16 cellular contexts compared by ENCODE assay signal in the genomic region with DNA sequence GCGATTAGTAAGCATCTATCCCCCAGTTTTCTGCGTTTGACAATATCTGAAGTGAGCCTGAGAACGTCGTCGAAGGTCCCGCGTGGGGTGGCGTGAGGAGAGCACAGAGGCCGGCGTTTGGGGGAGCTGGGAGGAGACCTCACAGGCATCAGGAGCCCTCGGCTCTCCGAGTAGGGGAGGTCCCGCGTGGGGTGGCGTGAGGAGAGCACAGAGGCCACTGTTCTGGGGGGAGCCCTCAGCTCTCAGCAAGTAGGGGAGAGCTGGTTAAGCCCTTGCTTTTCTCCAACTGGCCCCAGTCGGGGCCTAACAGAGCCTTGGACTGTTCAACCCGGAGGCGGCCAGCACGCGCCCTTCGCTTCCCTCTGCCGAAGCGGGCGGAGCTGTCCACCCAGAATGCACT.
DNase-seq lines count a peak whose midpoint lies in the region; ATAC-seq and TF ChIP-seq lines count a peak whose summit lies in the region.
"Had no signal": no experiment of that assay in that cellular context is flagged by ENCODE, and none has a peak within 500 bp of the region (broad histone marks: within the 10 kb centered on the region; RNA-seq: fewer than 3 reads in every experiment).

No MANE protein-coding gene starts in this region.

- ATAC-seq in activated B cell treated with CpG ODN at 0.5 μM for 24 hours (ENCODE audit: low read depth): no peak
- ATAC-seq in HG02840 (IDR thresholded peaks at IDR 0.05; ENCODE audit: low FRiP score, unreplicated experiment): no peak
- ATAC-seq in T-cell (replicated peaks in 1 of 4): no peak
- ATAC-seq: GM23338 had no signal

- H3K4me1 Mint-ChIP-seq in activated B cell treated with CpG ODN at 0.5 μM for 24 hours (peaks cover 9% of the 10 kb centered on the region), T-cell (peaks cover 16 to 35% (median 18%) of the 10 kb centered on the region in 3 donors)

- peaks cover 0 to 22% (median 21%) of the 10 kb centered on the region in 3 donors for H3K36me3 ChIP-seq in tibial artery

- POLR2A ChIA-PET in activated B cell treated with CpG ODN at 0.5 μM for 24 hours (lab: Charles Lee): interaction anchor here (0.5 to 0.9 kb wide), 2 partner anchors 133 kb away, joined by 3 to 5 read pairs; no protein-coding TSS in a partner anchor
- POLR2A ChIA-PET in T-cell (lab: Charles Lee): no interaction called here

- no peak overlapping the region for H3K4me3 ChIP-seq in tibial artery
- H3K4me3 ChIP-seq: GM23338 had no signal

- H3K9me3 Mint-ChIP-seq in activated B cell treated with CpG ODN at 0.5 μM for 24 hours (no peaks in the 10 kb centered on the region), T-cell (no peaks in the 10 kb centered on the region)
- H3K9me3 Mint-ChIP-seq: GM23338 had no signal

- H3K27me3 Mint-ChIP-seq in activated B cell treated with CpG ODN at 0.5 μM for 24 hours (no peaks in the 10 kb centered on the region), T-cell (no peaks in the 10 kb centered on the region)
- H3K27me3 Mint-ChIP-seq: CD4-positive, alpha-beta memory T cell had no signal

- H3K27ac Mint-ChIP-seq in activated B cell treated with CpG ODN at 0.5 μM for 24 hours (no peak overlapping the region), T-cell (no peak overlapping the region)
- H3K27ac Mint-ChIP-seq: GM23338 had no signal

- H3K9me3 ChIP-seq in tibial artery: no peaks in the 10 kb centered on the region

- H3K27me3 ChIP-seq in tibial artery: peaks cover 0 to 2% of the 10 kb centered on the region in 2 donors

- H3K36me3 Mint-ChIP-seq in activated B cell treated with CpG ODN at 0.5 μM for 24 hours (ENCODE audit: low read depth) (peaks cover 35% of the 10 kb centered on the region), T-cell (peaks cover 16% of the 10 kb centered on the region)

- CTCF ChIA-PET in activated B cell treated with CpG ODN at 0.5 μM for 24 hours (lab: Charles Lee): interaction anchor here (1.1 to 6.9 kb wide), 6 partner anchors 9 to 150 kb away, joined by 3 to 99 read pairs (median 6); a partner anchor contains a TSS
- CTCF ChIA-PET in T-cell (lab: Charles Lee): interaction anchor here (0.7 to 2.4 kb wide), 7 partner anchors 139 to 154 kb away, joined by 3 to 10 read pairs (median 3); no protein-coding TSS in a partner anchor

- peaks cover 0 to 16% (median 15%) of the 10 kb centered on the region in 4 donors for H3K4me1 ChIP-seq in tibial artery

- no peak overlapping the region for H3K27ac ChIP-seq in tibial artery

- H3K4me3 Mint-ChIP-seq in activated B cell treated with CpG ODN at 0.5 μM for 24 hours (no peak overlapping the region), T-cell (no peak overlapping the region)
- H3K4me3 Mint-ChIP-seq: CD4-positive, alpha-beta memory T cell; GM23338 had no signal

- intact Hi-C loops in activated B cell treated with CpG ODN at 0.5 μM for 24 hours (cut with micrococcal nuclease): loop anchor here (10.0 kb wide), 2 partner anchors 465 to 615 kb away; a partner anchor contains a TSS
- intact Hi-C loops in tibial artery (cut with DNase I; ENCODE audit: low total_unique reads): loop anchor here (2.0 kb wide), 1 partner anchor 109 kb away; no protein-coding TSS in a partner anchor

- no peak for TF ChIP-seq CTCF in activated B cell treated with CpG ODN at 0.5 μM for 24 hours (IDR thresholded peaks at IDR 0.05)
- TF ChIP-seq CTCF in tibial artery (IDR thresholded peaks at IDR 0.05): no peak

- peak; percentile 55 for DNase-seq in activated effector memory CD4-positive, alpha-beta T cell treated with anti-CD3 and anti-CD28 coated beads, Interleukin-2, amount 50 U/mL, for 16 hours
- no peak for DNase-seq in activated effector memory CD4-positive, alpha-beta T cell treated with Interleukin-2 at 50 U/mL for 16 hours
- peak; percentile 15 for DNase-seq in activated B cell treated with CpG ODN at 0.5 μM for 24 hours
- DNase-seq in mesenteric fat pad (ENCODE audit: low spot score): peak; percentile 80
- DNase-seq in tibial artery: peak; percentile 10 to 55
- no peak for DNase-seq in DMS 273 (lab: John Stamatoyannopoulos, UW; ENCODE audit: unreplicated experiment)
- DNase-seq in T-cell: no peak
- DNase-seq: ACHN; CD4-positive, alpha-beta memory T cell; KG1; NCI-H1092; NCI-H345; NCI-H69; NK-92 treated with Interleukin-12 subunit alpha and Interleukin-12 subunit beta, amount 100 ng/mL, for 24 hours had no signal

Comparison
In these comparisons a context has a peak if more than half of its experiments do, and no peak if none do; other contexts are left out.
1. DNase-seq: peak in activated effector memory CD4-positive, alpha-beta T cell treated with anti-CD3 and anti-CD28 coated beads, Interleukin-2, amount 50 U/mL, for 16 hours (single experiment), activated B cell treated with CpG ODN at 0.5 μM for 24 hours (single experiment), mesenteric fat pad (single experiment) and tibial artery (2 of 2); none in activated effector memory CD4-positive, alpha-beta T cell treated with Interleukin-2 at 50 U/mL for 16 hours (single experiment), DMS 273 (single experiment) and T-cell (0 of 34).